ENCODE assay signal across 11 cellular contexts in the genomic region with DNA sequence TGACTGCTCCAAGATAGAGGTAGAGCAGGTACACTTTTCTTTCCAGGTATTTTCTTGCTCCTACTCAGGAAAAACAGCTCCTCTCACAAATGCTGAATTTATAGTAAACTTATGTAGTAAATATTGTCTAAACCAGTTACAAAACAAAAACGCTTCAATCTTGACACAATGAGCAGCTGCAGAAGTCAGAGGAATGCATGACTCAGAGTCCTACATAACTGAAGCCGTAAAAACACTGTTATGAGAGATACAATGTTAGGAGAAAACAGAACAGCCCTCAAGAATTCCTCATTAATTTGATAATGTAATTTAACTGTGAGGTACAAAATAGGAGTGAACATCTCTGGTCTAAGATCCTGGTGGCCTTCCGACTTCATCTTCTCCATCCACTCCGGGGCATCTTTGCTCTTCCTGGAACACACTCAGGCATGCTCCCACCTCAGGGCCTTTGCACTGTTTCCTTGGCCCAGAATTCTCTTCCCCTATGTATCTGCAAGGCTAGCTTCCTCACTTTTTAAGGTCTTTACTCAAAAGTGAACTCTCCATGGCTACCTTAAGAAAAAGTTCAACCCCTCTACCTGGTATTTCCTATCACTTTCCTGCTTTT.
DNase-seq lines count a peak whose midpoint lies in the region; ATAC-seq and TF ChIP-seq lines count a peak whose summit lies in the region.
"Had no signal": no experiment of that assay in that cellular context is flagged by ENCODE, and none has a peak within 500 bp of the region (broad histone marks: within the 10 kb centered on the region; RNA-seq: fewer than 3 reads in every experiment).

No MANE protein-coding gene starts in this region.

- WGBS in esophagus muscularis mucosa: 40% methylated on average over 4 of the region's 4 CpGs

- TF ChIP-seq CTCF in RWPE1 (conservative IDR thresholded peaks at IDR 0.05; ENCODE audit: low read depth) (no peak), esophagus muscularis mucosa (IDR thresholded peaks at IDR 0.05) (no peak), natural killer cell (IDR thresholded peaks at IDR 0.05) (no peak)

- H3K27me3 Mint-ChIP-seq in natural killer cell (ENCODE audit: low read depth in 2 of 2): no peaks in the 10 kb centered on the region

- peaks cover 38 to 70% (median 57%) of the 10 kb centered on the region in 4 donors for H3K4me1 ChIP-seq in esophagus muscularis mucosa

- POLR2A ChIA-PET in RWPE1 (lab: Yijun Ruan, JAX; ENCODE audit: low non-redundant PET): no interaction called here

- no peaks in the 10 kb centered on the region for H3K9me3 ChIP-seq in esophagus muscularis mucosa

- ATAC-seq in GM19351 (IDR thresholded peaks at IDR 0.05; ENCODE audit: unreplicated experiment) (no peak), natural killer cell (no peak)

- H3K9me3 Mint-ChIP-seq in natural killer cell: no peaks in the 10 kb centered on the region

- CTCF ChIA-PET in RWPE1 (lab: Yijun Ruan, JAX): interaction anchor here (0.7 to 0.9 kb wide), 2 partner anchors 13 to 1064 kb away, joined by 3 to 4 read pairs; no protein-coding TSS in a partner anchor

- intact Hi-C loops in esophagus muscularis mucosa (cut with DNase I) (no loop called here), natural killer cell (cut with micrococcal nuclease) (no loop called here)

- H3K36me3 Mint-ChIP-seq in natural killer cell: no peaks in the 10 kb centered on the region

- no peak overlapping the region for H3K4me3 ChIP-seq in esophagus muscularis mucosa

- H3K27ac Mint-ChIP-seq in natural killer cell: peak overlapping the region in 1 of 2 donors; percentile 5

- TF ChIP-seq EP300 in esophagus muscularis mucosa (IDR thresholded peaks at IDR 0.05): no peak

- no peaks in the 10 kb centered on the region for H3K27me3 ChIP-seq in esophagus muscularis mucosa

- H3K27ac ChIP-seq in RWPE1: no peak overlapping the region
- H3K27ac ChIP-seq in esophagus muscularis mucosa (replicated peaks in 1 of 4): peak overlapping the region; percentile 78 to 83 (median 82)
- H3K27ac ChIP-seq: C4-2B, HL-60 had no signal

- DNase-seq in ACHN (peak; percentile 37), RWPE1 (ENCODE audit: low spot score) (peak; percentile 48), esophagus muscularis mucosa (ENCODE audit: extremely low spot score) (no peak), myocyte (ENCODE audit: low read depth) (peak; percentile 79), COLO668 (lab: John Stamatoyannopoulos, UW; ENCODE audit: unreplicated experiment) (no peak), natural killer cell (no peak), NCI-H2227 (lab: John Stamatoyannopoulos, UW; ENCODE audit: unreplicated experiment) (no peak)
- DNase-seq: activated T-cell treated with anti-CD3 and anti-CD28 coated beads for 4 hours had no signal

- peaks cover 3 to 19% of the 10 kb centered on the region in 2 donors for H3K4me1 Mint-ChIP-seq in natural killer cell

- H3K4me3 Mint-ChIP-seq in natural killer cell: no peak overlapping the region

- TF ChIP-seq POLR2A in esophagus muscularis mucosa (IDR thresholded peaks at IDR 0.05; ENCODE audit: low read depth): no peak

- no peaks in the 10 kb centered on the region for H3K36me3 ChIP-seq in esophagus muscularis mucosa

- in situ Hi-C loops in ACHN (cut with HindIII; ENCODE audit: low pct_ligation_motif_present, low pct_unique_long_range_greater_than_20kb, low sequenced_read_pairs): no loop called here

Comparison
In these comparisons a context has a peak if more than half of its experiments do, and no peak if none do; other contexts are left out.
1. DNase-seq: peak in ACHN (single experiment), RWPE1 (single experiment) and myocyte (single experiment); none in esophagus muscularis mucosa (single experiment), COLO668 (single experiment), natural killer cell (single experiment) and NCI-H2227 (single experiment).